1 cellular context compared by ENCODE assay signal in genomic region chr6:6684365-6684833, GRCh38.
A peak's percentile ranks its signal among the peaks of the same experiment; 100 is the strongest.
TF ChIP-seq lines count a peak whose summit lies in the region.

No MANE protein-coding gene starts in this region.

TF ChIP-seq in K562, 482 proteins besides CTCF, POLR2A, EP300 and RAD21 (continued from another document and continues in another):
- no peak for TF ChIP-seq HNRNPL (IDR thresholded peaks at IDR 0.05; ENCODE audit: low read depth, low read length)
- no peak for TF ChIP-seq RERE (CRISPR knock-in tag; IDR thresholded peaks at IDR 0.05; ENCODE audit: borderline replicate concordance)
- TF ChIP-seq MEF2D (tag; conservative IDR thresholded peaks at IDR 0.05; ENCODE audit: low read depth), result no peak
- no peak for TF ChIP-seq ZNF583 (CRISPR knock-in tag; IDR thresholded peaks at IDR 0.05)
- no peak for TF ChIP-seq ZFP1 (CRISPR knock-in tag; IDR thresholded peaks at IDR 0.05)
- peak; percentile 91 for TF ChIP-seq LCOR (CRISPR knock-in tag; IDR thresholded peaks at IDR 0.05)
- peak in 1 of 2 experiments; percentile 85; a peak in 2 of 4 replicates for TF ChIP-seq MLLT1 (IDR thresholded peaks at IDR 0.05)
- TF ChIP-seq ZNF408 (CRISPR knock-in tag; IDR thresholded peaks at IDR 0.05; ENCODE audit: low read depth), result no peak
- no peak for TF ChIP-seq NELFE (IDR thresholded peaks at IDR 0.05; ENCODE audit: insufficient read depth, insufficient read length)
- TF ChIP-seq ZNF561 (CRISPR knock-in tag; conservative IDR thresholded peaks at IDR 0.05), result no peak
- TF ChIP-seq PTBP1 (IDR thresholded peaks at IDR 0.05; ENCODE audit: low read depth, low read length), result no peak
- TF ChIP-seq IFI16 (CRISPR knock-in tag; IDR thresholded peaks at IDR 0.05), result no peak
- TF ChIP-seq HOMEZ (CRISPR knock-in tag; IDR thresholded peaks at IDR 0.05), result no peak
- peak; percentile 36 for TF ChIP-seq TBP (optimal IDR thresholded peaks at IDR 0.05; ENCODE audit: low read depth, low read length)
- no peak for TF ChIP-seq FIP1L1 (IDR thresholded peaks at IDR 0.05; ENCODE audit: low read depth, low read length, poor library complexity, severe bottlenecking)
- no peak for TF ChIP-seq CREB5 (CRISPR knock-in tag; IDR thresholded peaks at IDR 0.05)
- TF ChIP-seq ZNF449 (CRISPR knock-in tag; IDR thresholded peaks at IDR 0.05), result no peak
- peak in 1 of 2 experiments; percentile 20 for TF ChIP-seq E2F6 (IDR thresholded peaks at IDR 0.05; ENCODE audit: borderline replicate concordance in 1 of 2, extremely low read depth in 1 of 2, insufficient read depth in 1 of 2, insufficient read length in 1 of 2, low read depth in 1 of 2, low read length in 1 of 2, poor library complexity in 1 of 2, severe bottlenecking in 1 of 2)
- no peak for TF ChIP-seq ZNF696 (CRISPR knock-in tag; conservative IDR thresholded peaks at IDR 0.05)
- peak; percentile 90 for TF ChIP-seq TAL1 (IDR thresholded peaks at IDR 0.05)
- TF ChIP-seq NFXL1 (CRISPR knock-in tag; IDR thresholded peaks at IDR 0.05), result no peak
- no peak for TF ChIP-seq POLR2G (IDR thresholded peaks at IDR 0.05; ENCODE audit: low read depth, low read length)
- peak in 1 of 2 experiments; percentile 89; a peak in 2 of 3 replicates for TF ChIP-seq CBX3 (IDR thresholded peaks at IDR 0.05; ENCODE audit: borderline replicate concordance in 1 of 2, low read length in 2 of 2)
- TF ChIP-seq NFE2L1 (tag; IDR thresholded peaks at IDR 0.05; ENCODE audit: borderline replicate concordance, low read depth), result no peak
- no peak for TF ChIP-seq ZC3H11A (IDR thresholded peaks at IDR 0.05; ENCODE audit: low read depth, low read length)
- no peak; the same call in 1 of the 2 replicates for TF ChIP-seq FOXP4 (CRISPR knock-in tag; IDR thresholded peaks at IDR 0.05; ENCODE audit: borderline replicate concordance)
- peak; percentile 91 for TF ChIP-seq POLR2AphosphoS5 (IDR thresholded peaks at IDR 0.05; ENCODE audit: control insufficient read depth, insufficient read depth, low read depth, low read length)
- TF ChIP-seq ZNF551 (CRISPR knock-in tag; IDR thresholded peaks at IDR 0.05), result no peak
- TF ChIP-seq XRCC3 (IDR thresholded peaks at IDR 0.05), result no peak
- no peak for TF ChIP-seq ZFPM2 (CRISPR knock-in tag; IDR thresholded peaks at IDR 0.05)
- peak; percentile 61; the same call in 1 of the 2 replicates for TF ChIP-seq NCOA1 (IDR thresholded peaks at IDR 0.05; ENCODE audit: low read depth)
- TF ChIP-seq KAT2B (IDR thresholded peaks at IDR 0.05; ENCODE audit: low read depth, low read length), result no peak
- TF ChIP-seq RB1 (IDR thresholded peaks at IDR 0.05; ENCODE audit: low read depth), result no peak
- TF ChIP-seq MCM5 (IDR thresholded peaks at IDR 0.05; ENCODE audit: low read depth), result no peak
- TF ChIP-seq ARID3B (CRISPR knock-in tag; IDR thresholded peaks at IDR 0.05; ENCODE audit: borderline replicate concordance), result no peak
- TF ChIP-seq HDGF (IDR thresholded peaks at IDR 0.05), result no peak
- no peak for TF ChIP-seq SMAD2 (IDR thresholded peaks at IDR 0.05; ENCODE audit: low read depth, low read length)
- TF ChIP-seq ZNF444 (CRISPR knock-in tag; IDR thresholded peaks at IDR 0.05), result no peak
- TF ChIP-seq TFAM (CRISPR knock-in tag; conservative IDR thresholded peaks at IDR 0.05), result no peak
- TF ChIP-seq CHD4 (IDR thresholded peaks at IDR 0.05; ENCODE audit: insufficient read depth, insufficient replicate concordance, low read depth, low read length, poor library complexity, severe bottlenecking), result no peak
- TF ChIP-seq ARID4B (CRISPR knock-in tag; IDR thresholded peaks at IDR 0.05), result no peak
- no peak for TF ChIP-seq NFIX (CRISPR knock-in tag; IDR thresholded peaks at IDR 0.05; ENCODE audit: low read depth)
- TF ChIP-seq CBX8 (IDR thresholded peaks at IDR 0.05; ENCODE audit: borderline replicate concordance, extremely low read depth, low read depth, low read length, poor library complexity, severe bottlenecking), result no peak
- no peak; the same call in 1 of the 2 replicates for TF ChIP-seq TRIM28 (IDR thresholded peaks at IDR 0.05)
